ENCODE assay signal across 13 cellular contexts in genomic region chr21:46109251-46110221, GRCh38. TPM values are rescaled to one million over a fixed set of nuclear protein-coding genes. Genes with fewer than 3 reads are reported as not detected.
DNase-seq lines count a peak whose midpoint lies in the region; ATAC-seq and TF ChIP-seq lines count a peak whose summit lies in the region.
"Had no signal": no experiment of that assay in that cellular context is flagged by ENCODE, and none has a peak within 500 bp of the region (broad histone marks: within the 10 kb centered on the region; RNA-seq: fewer than 3 reads in every experiment).

No MANE protein-coding gene starts in this region.

- H3K9me3 Mint-ChIP-seq in activated CD4-positive, alpha-beta memory T cell treated with anti-CD3 and anti-CD28 coated beads, Interleukin-2, amount 10 ng/mL, durations not matched to agents 7 days and 5 days = peaks cover 8% of the 10 kb centered on the region

- peaks cover 6% of the 10 kb centered on the region for H3K27me3 Mint-ChIP-seq in activated CD4-positive, alpha-beta memory T cell treated with anti-CD3 and anti-CD28 coated beads, Interleukin-2, amount 10 ng/mL, durations not matched to agents 7 days and 5 days
- H3K27me3 Mint-ChIP-seq: activated naive CD4-positive, alpha-beta T cell treated with anti-CD3 and anti-CD28 coated beads, Interleukin-2, amount 50 U/mL, for 24 hours had no signal

- no peak for TF ChIP-seq POLR2A in sigmoid colon (IDR thresholded peaks at IDR 0.05)

- DNase-seq in GM03348 (ENCODE audit: low spot score) (peak; percentile 6), left ventricle myocardium superior (peak; percentile 55), sigmoid colon (peak; percentile 61), NCI-H526 treated with DMSO at 0.1 percent for 48 hours (lab: John Stamatoyannopoulos, UW) (no peak), HK-2 (ENCODE audit: unreplicated experiment) (no peak)
- peak; percentile 7 for DNase-seq in activated CD4-positive, alpha-beta memory T cell treated with anti-CD3 and anti-CD28 coated beads, Interleukin-2, amount 10 ng/mL, durations not matched to agents 7 days and 5 days
- no peak for DNase-seq in central memory CD4-positive, alpha-beta T cell
- DNase-seq: activated CD4-positive, alpha-beta T cell treated with anti-CD3 and anti-CD28 coated beads for 4 hours; cortex of kidney had no signal

- H3K4me1 Mint-ChIP-seq in activated CD4-positive, alpha-beta memory T cell treated with anti-CD3 and anti-CD28 coated beads, Interleukin-2, amount 10 ng/mL, durations not matched to agents 7 days and 5 days = no peaks in the 10 kb centered on the region
- H3K4me1 Mint-ChIP-seq: activated naive CD4-positive, alpha-beta T cell treated with anti-CD3 and anti-CD28 coated beads, Interleukin-2, amount 50 U/mL, for 24 hours had no signal

- CTCF ChIA-PET in activated CD4-positive, alpha-beta memory T cell treated with anti-CD3 and anti-CD28 coated beads, Interleukin-2, amount 10 ng/mL, durations not matched to agents 7 days and 5 days (lab: Charles Lee) = no interaction called here

- WGBS in sigmoid colon, 2 donors = 78 to 83% methylated on average over 20 of the region's 20 CpGs

- TF ChIP-seq EP300 in sigmoid colon (IDR thresholded peaks at IDR 0.05) = no peak

- POLR2A ChIA-PET in activated CD4-positive, alpha-beta memory T cell treated with anti-CD3 and anti-CD28 coated beads, Interleukin-2, amount 10 ng/mL, durations not matched to agents 7 days and 5 days (lab: Charles Lee) = no interaction called here

- H3K27ac ChIP-seq in sigmoid colon = peak overlapping the region; percentile 73 to 81 (median 74)
- H3K27ac ChIP-seq: C4-2B had no signal

- peak; percentile 34 for ATAC-seq in left ventricle myocardium superior
- ATAC-seq in HG02588 (IDR thresholded peaks at IDR 0.05; ENCODE audit: unreplicated experiment) = no peak

- H3K4me3 Mint-ChIP-seq in activated CD4-positive, alpha-beta memory T cell treated with anti-CD3 and anti-CD28 coated beads, Interleukin-2, amount 10 ng/mL, durations not matched to agents 7 days and 5 days = no peak overlapping the region
- H3K4me3 Mint-ChIP-seq: activated naive CD4-positive, alpha-beta T cell treated with anti-CD3 and anti-CD28 coated beads, Interleukin-2, amount 50 U/mL, for 24 hours had no signal

- H3K36me3 ChIP-seq in sigmoid colon = peaks cover 23 to 29% (median 28%) of the 10 kb centered on the region in 4 donors

- no peaks in the 10 kb centered on the region for H3K36me3 Mint-ChIP-seq in activated CD4-positive, alpha-beta memory T cell treated with anti-CD3 and anti-CD28 coated beads, Interleukin-2, amount 10 ng/mL, durations not matched to agents 7 days and 5 days (ENCODE audit: low read depth)

- H3K9me3 ChIP-seq in sigmoid colon = no peaks in the 10 kb centered on the region

- H3K27ac Mint-ChIP-seq in activated CD4-positive, alpha-beta memory T cell treated with anti-CD3 and anti-CD28 coated beads, Interleukin-2, amount 10 ng/mL, durations not matched to agents 7 days and 5 days = no peak overlapping the region
- H3K27ac Mint-ChIP-seq: activated naive CD4-positive, alpha-beta T cell treated with anti-CD3 and anti-CD28 coated beads, Interleukin-2, amount 50 U/mL, for 24 hours had no signal

- intact Hi-C loops in left ventricle myocardium superior (cut with micrococcal nuclease) = loop anchor here (10.0 kb wide), 1 partner anchor 135 kb away; no protein-coding TSS in a partner anchor
- intact Hi-C loops in sigmoid colon (cut with DNase I) = loop anchor here (1.0 kb wide), 1 partner anchor 138 kb away; no protein-coding TSS in a partner anchor

- H3K4me1 ChIP-seq in sigmoid colon = peaks cover 0 to 41% (median 31%) of the 10 kb centered on the region in 4 donors

- TF ChIP-seq CTCF in sigmoid colon (IDR thresholded peaks at IDR 0.05) = no peak

- no peaks in the 10 kb centered on the region for H3K27me3 ChIP-seq in sigmoid colon

- peak overlapping the region in 1 of 4 donors; percentile 13 for H3K4me3 ChIP-seq in sigmoid colon

RNA-seq across cellular contexts. Expression of gene COL6A2, which starts 11.6 kb away (rescaled TPM):
- 1 to 10 TPM; 1.1 to 1.6 TPM for total RNA-seq in activated CD4-positive, alpha-beta memory T cell treated with anti-CD3 and anti-CD28 coated beads, Interleukin-2, amount 10 ng/mL, durations not matched to agents 7 days and 5 days
- total RNA-seq in left ventricle myocardium superior (196 TPM), sigmoid colon (1,000 to 10,000 TPM in 2 of 4 donors, 100 to 1,000 TPM in 2; 570 to 1,745 (median 1,082) TPM)
- 100 to 1,000 TPM in 1 of 3 donors, 10 to 100 TPM in 2; 14.3 to 233 (median 37.8) TPM for polyA plus RNA-seq in sigmoid colon

RNA-seq across cellular contexts. Expression of gene FTCD, which starts 45.8 kb away (rescaled TPM):
- under 1 TPM in 1 of 2 experiments, not detected in 1; 0.18 TPM for total RNA-seq in activated CD4-positive, alpha-beta memory T cell treated with anti-CD3 and anti-CD28 coated beads, Interleukin-2, amount 10 ng/mL, durations not matched to agents 7 days and 5 days
- total RNA-seq in left ventricle myocardium superior (1.5 TPM), sigmoid colon (1 to 10 TPM in 1 of 4 donors, not detected in 3; 1.4 TPM)
- polyA plus RNA-seq in sigmoid colon = under 1 TPM in 1 of 3 donors, not detected in 2; 0.20 TPM
- total RNA-seq: LHCN-M2 had no signal

Comparison
In these comparisons a context has a peak if more than half of its experiments do, and no peak if none do; other contexts are left out.
1. DNase-seq: peak in GM03348 (single experiment), activated CD4-positive, alpha-beta memory T cell treated with anti-CD3 and anti-CD28 coated beads, Interleukin-2, amount 10 ng/mL, durations not matched to agents 7 days and 5 days (single experiment), left ventricle myocardium superior (single experiment) and sigmoid colon (single experiment); none in NCI-H526 treated with DMSO at 0.1 percent for 48 hours (single experiment), central memory CD4-positive, alpha-beta T cell (single experiment) and HK-2 (single experiment).
2. RNA of gene COL6A2, which starts 11.6 kb away (total RNA-seq): 570 to 1,745 TPM in sigmoid colon and 196 TPM in left ventricle myocardium superior (single experiment); 1.1 to 1.6 TPM in activated CD4-positive, alpha-beta memory T cell treated with anti-CD3 and anti-CD28 coated beads, Interleukin-2, amount 10 ng/mL, durations not matched to agents 7 days and 5 days; every median in the first group is over 10 times any median in the second.